In genomic region chr6:133432021-133432989, GRCh38 we compare ENCODE assay signal across 14 cellular contexts.
A peak's percentile ranks its signal among the peaks of the same experiment; 100 is the strongest.
DNase-seq lines count a peak whose midpoint lies in the region; ATAC-seq and TF ChIP-seq lines count a peak whose summit lies in the region.
"Had no signal": no experiment of that assay in that cellular context is flagged by ENCODE, and none has a peak within 500 bp of the region (broad histone marks: within the 10 kb centered on the region; RNA-seq: fewer than 3 reads in every experiment).

No MANE protein-coding gene starts in this region.

- H3K27ac ChIP-seq in left ventricle myocardium inferior (replicated peaks), result peak overlapping the region; percentile 35
- no peak overlapping the region for H3K27ac ChIP-seq in lower lobe of right lung
- H3K27ac ChIP-seq: neutrophil, RWPE1, thoracic aorta had no signal

- H3K4me2 ChIP-seq in skeletal muscle satellite cell (ENCODE audit: low read length), result peak overlapping the region; percentile 31

- no peak overlapping the region for H3K9ac ChIP-seq in skeletal muscle satellite cell (ENCODE audit: low read depth, low read length)

- H3K36me3 ChIP-seq in left ventricle myocardium inferior (no peaks in the 10 kb centered on the region), skeletal muscle satellite cell (ENCODE audit: insufficient read depth, low read length) (no peaks in the 10 kb centered on the region), lower lobe of right lung (no peaks in the 10 kb centered on the region)
- H3K36me3 ChIP-seq: neutrophil, thoracic aorta had no signal

- H3K9me3 ChIP-seq in left ventricle myocardium inferior (replicated peaks), result no peaks in the 10 kb centered on the region
- H3K9me3 ChIP-seq in skeletal muscle satellite cell (replicated peaks; ENCODE audit: low read length), result no peaks in the 10 kb centered on the region
- no peaks in the 10 kb centered on the region for H3K9me3 ChIP-seq in lower lobe of right lung
- H3K9me3 ChIP-seq: neutrophil, thoracic aorta had no signal

- intact Hi-C loops in left ventricle myocardium inferior (cut with micrococcal nuclease) (no loop called here), lower lobe of right lung (cut with DNase I) (no loop called here)

- DNase-seq in NCI-H1092 (lab: John Stamatoyannopoulos, UW), result peak; percentile 61
- DNase-seq in NCI-H2196 treated with DMSO at 0.1 percent for 48 hours (lab: John Stamatoyannopoulos, UW; ENCODE audit: unreplicated experiment), result peak; percentile 94
- no peak for DNase-seq in left ventricle myocardium inferior
- no peak for DNase-seq in lower lobe of right lung
- DNase-seq: activated naive CD4-positive, alpha-beta T cell treated with anti-CD3 and anti-CD28 coated beads for 36 hours; CD8-positive, alpha-beta memory T cell; Karpas-422; stimulated activated CD4-positive, alpha-beta T cell treated with anti-CD3 and anti-CD28 coated beads, Interleukin-12 subunit alpha, Interleukin-12 subunit beta, amount 100 ng/mL, for 4 hours had no signal

- TF ChIP-seq CTCF in left ventricle myocardium inferior (IDR thresholded peaks at IDR 0.05; ENCODE audit: borderline replicate concordance) (no peak), lower lobe of right lung (IDR thresholded peaks at IDR 0.05) (no peak)

- no peak overlapping the region for H3K4me3 ChIP-seq in left ventricle myocardium inferior
- no peak overlapping the region for H3K4me3 ChIP-seq in skeletal muscle satellite cell (ENCODE audit: low read length)
- H3K4me3 ChIP-seq in lower lobe of right lung, result no peak overlapping the region
- H3K4me3 ChIP-seq: thoracic aorta had no signal

- H3K4me1 ChIP-seq in left ventricle myocardium inferior (peaks cover 27% of the 10 kb centered on the region), skeletal muscle satellite cell (ENCODE audit: control insufficient read depth, insufficient read depth, low read length) (peaks cover 25% of the 10 kb centered on the region), lower lobe of right lung (no peaks in the 10 kb centered on the region)

- ATAC-seq in HG03196 (IDR thresholded peaks at IDR 0.05; ENCODE audit: unreplicated experiment) (no peak), HG02642 (IDR thresholded peaks at IDR 0.05; ENCODE audit: poor library complexity, unreplicated experiment) (no peak), lower lobe of right lung (no peak)

- H3K27me3 ChIP-seq in left ventricle myocardium inferior (ENCODE audit: low read depth), result no peaks in the 10 kb centered on the region
- no peaks in the 10 kb centered on the region for H3K27me3 ChIP-seq in skeletal muscle satellite cell (ENCODE audit: control insufficient read depth, insufficient read depth, low read length)
- no peaks in the 10 kb centered on the region for H3K27me3 ChIP-seq in lower lobe of right lung (ENCODE audit: low read depth)
- H3K27me3 ChIP-seq: neutrophil had no signal

Comparison
In these comparisons a context has a peak if more than half of its experiments do, and no peak if none do; other contexts are left out.
1. DNase-seq: peak in NCI-H1092 (single experiment) and NCI-H2196 treated with DMSO at 0.1 percent for 48 hours (single experiment); none in left ventricle myocardium inferior (single experiment) and lower lobe of right lung (single experiment).